In genomic region chr4:82891728-82892466, GRCh38 we compare ENCODE assay signal across 7 cellular contexts. TPM values are rescaled to one million over a fixed set of nuclear protein-coding genes. Genes with fewer than 3 reads are reported as not detected.
DNase-seq lines count a peak whose midpoint lies in the region; ATAC-seq and TF ChIP-seq lines count a peak whose summit lies in the region.

No MANE protein-coding gene starts in this region.

- H3K9me3 ChIP-seq in muscle layer of colon (ENCODE audit: low read length), result no peaks in the 10 kb centered on the region

- H3K4me1 Mint-ChIP-seq in chondrocyte (ENCODE audit: low read depth), result peaks cover 49% of the 10 kb centered on the region

- peak overlapping the region; percentile 99 for H3K27ac ChIP-seq in muscle layer of colon (ENCODE audit: low read depth, low read length)

- H3K9me3 Mint-ChIP-seq in chondrocyte (ENCODE audit: low read depth), result no peaks in the 10 kb centered on the region

- peak overlapping the region; percentile 92 for H3K4me3 Mint-ChIP-seq in chondrocyte (ENCODE audit: unreplicated experiment)

- peak overlapping the region; percentile 91 for H3K9ac ChIP-seq in muscle layer of colon (ENCODE audit: low read length)

- ATAC-seq in GM18867 (IDR thresholded peaks at IDR 0.05; ENCODE audit: unreplicated experiment), result peak; percentile 1

- H3K27ac Mint-ChIP-seq in chondrocyte (ENCODE audit: unreplicated experiment), result peak overlapping the region; percentile 99

- H3K27me3 Mint-ChIP-seq in chondrocyte (ENCODE audit: low read depth), result no peaks in the 10 kb centered on the region

- TF ChIP-seq CTCF in chondrocyte (IDR thresholded peaks at IDR 0.05), result no peak

- DNase-seq in NAMALWA (ENCODE audit: low spot score), result peak; percentile 48
- no peak for DNase-seq in chondrocyte (ENCODE audit: low spot score)
- no peak for DNase-seq in HCEC 1CT
- DNase-seq in cerebellum (ENCODE audit: low spot score), result no peak
- DNase-seq in HuH-7.5 (ENCODE audit: low spot score), result no peak

- peaks cover 20% of the 10 kb centered on the region for H3K36me3 Mint-ChIP-seq in chondrocyte (ENCODE audit: low read depth)

- H3K4me1 ChIP-seq in muscle layer of colon (ENCODE audit: insufficient read depth, low read length), result peaks cover 19% of the 10 kb centered on the region

- H3K36me3 ChIP-seq in muscle layer of colon (ENCODE audit: insufficient read depth, low read length), result peaks cover 19% of the 10 kb centered on the region

- H3K4me3 ChIP-seq in muscle layer of colon (ENCODE audit: low read depth in 1 of 2, low read length in 2 of 2), result peak overlapping the region; percentile 79 to 91

- H3K27me3 ChIP-seq in muscle layer of colon (ENCODE audit: control insufficient read depth in 1 of 2, insufficient read depth in 2 of 2, low read length in 2 of 2), result no peaks in the 10 kb centered on the region

RNA-seq across cellular contexts. Expression of gene SEC31A, which starts 0.9 kb away (rescaled TPM):
- total RNA-seq in chondrocyte (406 to 470 TPM (median 421 TPM) in 3 replicates), cerebellum (149 TPM)

RNA-seq across cellular contexts. Expression of gene THAP9, which starts 8.6 kb away (rescaled TPM):
- total RNA-seq in chondrocyte (3.0 to 4.3 TPM (median 3.6 TPM) in 3 replicates), cerebellum (18.8 TPM)
